ENCODE assay signal across 8 cellular contexts in the genomic region with DNA sequence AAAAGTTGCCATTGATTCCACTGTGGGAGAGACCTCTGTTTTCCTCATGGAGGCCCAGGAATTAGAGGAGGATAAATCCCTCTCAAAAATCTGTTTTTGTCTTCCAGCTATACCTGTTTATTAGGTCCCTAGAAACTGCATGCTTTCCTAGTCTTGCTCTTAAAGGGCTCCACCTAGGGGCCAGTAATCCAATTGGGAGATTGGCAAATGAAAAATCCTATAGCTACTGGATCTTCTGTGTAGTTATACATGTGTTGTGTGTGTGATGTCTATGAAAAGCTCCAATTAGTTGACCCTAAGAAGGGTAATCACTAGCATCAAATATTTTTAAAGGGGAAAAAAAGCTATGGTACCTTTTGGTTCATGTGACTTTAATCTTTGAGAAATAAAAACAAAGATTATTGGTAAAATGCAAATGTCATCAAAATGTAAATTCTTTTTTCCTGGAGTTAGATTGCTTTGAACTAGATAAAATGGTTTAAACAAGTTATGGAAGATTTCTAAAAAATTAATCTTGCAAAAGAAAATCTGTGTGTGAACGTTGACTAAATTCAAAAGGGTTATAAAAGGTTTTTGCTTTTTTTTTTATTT.
DNase-seq lines count a peak whose midpoint lies in the region; ATAC-seq and TF ChIP-seq lines count a peak whose summit lies in the region.

No MANE protein-coding gene starts in this region.

- 62 to 71% methylated on average over 1 of the region's 1 CpG for WGBS in gastroesophageal sphincter (ENCODE audit: low coverage in 1 of 2), 2 donors
- WGBS in thyroid gland, 2 donors, result 84 to 86% methylated on average over 1 of the region's 1 CpG

- H3K4me1 ChIP-seq in gastroesophageal sphincter (no peaks in the 10 kb centered on the region), thyroid gland (peaks cover 0 to 6% of the 10 kb centered on the region in 2 donors)

- peak; percentile 6 for DNase-seq in DMS114 treated with DMSO at 0.1 percent for 48 hours (lab: John Stamatoyannopoulos, UW; ENCODE audit: unreplicated experiment)
- DNase-seq in KG1 (lab: John Stamatoyannopoulos, UW), result peak; percentile 3
- peak; percentile 32 for DNase-seq in SK-N-DZ (ENCODE audit: low spot score)
- DNase-seq in thyroid gland, result no peak
- DNase-seq in stimulated activated CD4-positive, alpha-beta T cell treated with anti-CD3 and anti-CD28 coated beads, Interleukin-2, amount 100 ng/mL, for 24 hours, result no peak

- H3K27ac ChIP-seq in gastroesophageal sphincter (no peak overlapping the region), thyroid gland (no peak overlapping the region)

- TF ChIP-seq EP300 in gastroesophageal sphincter (IDR thresholded peaks at IDR 0.05), result no peak

- TF ChIP-seq CTCF in gastroesophageal sphincter (IDR thresholded peaks at IDR 0.05), result peak; percentile 23 to 57 (median 26)
- TF ChIP-seq CTCF in thyroid gland (IDR thresholded peaks at IDR 0.05), result peak in 5 of 6 experiments; percentile 29 to 73 (median 63)

- H3K36me3 ChIP-seq in gastroesophageal sphincter (no peaks in the 10 kb centered on the region), thyroid gland (no peaks in the 10 kb centered on the region)

- H3K9me3 ChIP-seq in gastroesophageal sphincter (no peaks in the 10 kb centered on the region), thyroid gland (no peaks in the 10 kb centered on the region)

- H3K27me3 ChIP-seq in gastroesophageal sphincter, result no peaks in the 10 kb centered on the region
- no peaks in the 10 kb centered on the region for H3K27me3 ChIP-seq in thyroid gland

- ATAC-seq in gastroesophageal sphincter (no peak), HG02759 (IDR thresholded peaks at IDR 0.05; ENCODE audit: unreplicated experiment) (no peak), HG02642 (IDR thresholded peaks at IDR 0.05; ENCODE audit: poor library complexity, unreplicated experiment) (no peak)

- intact Hi-C loops in thyroid gland (cut with DNase I), result no loop called here

- H3K4me3 ChIP-seq in gastroesophageal sphincter (no peak overlapping the region), thyroid gland (replicated peaks in 1 of 3) (no peak overlapping the region)

- no peak for TF ChIP-seq POLR2A in gastroesophageal sphincter (IDR thresholded peaks at IDR 0.05)
- no peak for TF ChIP-seq POLR2A in thyroid gland (IDR thresholded peaks at IDR 0.05)

Comparison
In these comparisons a context has a peak if more than half of its experiments do, and no peak if none do; other contexts are left out.
1. DNase-seq: peak in DMS114 treated with DMSO at 0.1 percent for 48 hours (single experiment), KG1 (single experiment) and SK-N-DZ (single experiment); none in thyroid gland (0 of 2) and stimulated activated CD4-positive, alpha-beta T cell treated with anti-CD3 and anti-CD28 coated beads, Interleukin-2, amount 100 ng/mL, for 24 hours (0 of 2).